Comparison of ENCODE assay signal across 8 cellular contexts in genomic region chr17:58329035-58329807, GRCh38. TPM values are rescaled to one million over a fixed set of nuclear protein-coding genes. Genes with fewer than 3 reads are reported as not detected.
DNase-seq lines count a peak whose midpoint lies in the region; ATAC-seq and TF ChIP-seq lines count a peak whose summit lies in the region.

No MANE protein-coding gene starts in this region.

- ATAC-seq in HG03342 (IDR thresholded peaks at IDR 0.05; ENCODE audit: unreplicated experiment), result peak; percentile 48
- peak; percentile 53 for ATAC-seq in T-helper 17 cell
- ATAC-seq in mucosa of descending colon, result peak; percentile 10

- no peaks in the 10 kb centered on the region for H3K27me3 Mint-ChIP-seq in T-helper 17 cell
- no peaks in the 10 kb centered on the region for H3K27me3 Mint-ChIP-seq in stimulated activated naive CD8-positive, alpha-beta T cell treated with anti-CD3 and anti-CD28 coated beads, Interleukin-15, Interleukin-2, amounts not matched to agents 100 ng/mL and 50 ng/mL, for 24 hours

- peaks cover 27% of the 10 kb centered on the region for H3K36me3 Mint-ChIP-seq in T-helper 17 cell (ENCODE audit: low read depth)
- H3K36me3 Mint-ChIP-seq in stimulated activated naive CD8-positive, alpha-beta T cell treated with anti-CD3 and anti-CD28 coated beads, Interleukin-15, Interleukin-2, amounts not matched to agents 100 ng/mL and 50 ng/mL, for 24 hours (ENCODE audit: low read depth), result peaks cover 36% of the 10 kb centered on the region

- peak; percentile 18 to 20 for TF ChIP-seq CTCF in mammary epithelial cell (conservative IDR thresholded peaks at IDR 0.05 in 1 of 2, IDR thresholded peaks at IDR 0.05 in 1 of 2; ENCODE audit: extremely low read depth in 1 of 2, insufficient read depth in 1 of 2, low read depth in 1 of 2, low read length in 2 of 2)
- TF ChIP-seq CTCF in mucosa of descending colon (IDR thresholded peaks at IDR 0.05), result peak; percentile 14

- no TSS peak for BruUV-seq in mammary epithelial cell (replicated peaks; lab: Mats Ljungman, UMichigan)

- H4K20me1 ChIP-seq in mammary epithelial cell (ENCODE audit: insufficient read depth, low read length), result no peaks in the 10 kb centered on the region

- H3K79me2 ChIP-seq in mammary epithelial cell (ENCODE audit: insufficient read depth, low read length), result no peaks in the 10 kb centered on the region

- no peak overlapping the region for H3K27ac ChIP-seq in mammary epithelial cell (ENCODE audit: insufficient read depth, low read depth, low read length)

- H3K4me1 ChIP-seq in mammary epithelial cell (ENCODE audit: insufficient read depth, low read length), result peaks cover 7% of the 10 kb centered on the region
- peaks cover 6% of the 10 kb centered on the region for H3K4me1 ChIP-seq in mucosa of descending colon (ENCODE audit: low read depth)

- no peak overlapping the region for H3K4me3 ChIP-seq in mammary epithelial cell (replicated peaks in 1 of 3; ENCODE audit: insufficient read depth in 1 of 3, low read depth in 2 of 3, low read length in 3 of 3)
- no peak overlapping the region for H3K4me3 ChIP-seq in mucosa of descending colon

- 64% methylated on average over 12 of the region's 16 CpGs for WGBS in mammary epithelial cell (ENCODE audit: low coverage, missing lambda C conversion rate)

- no peak overlapping the region for H3K4me2 ChIP-seq in mammary epithelial cell (ENCODE audit: insufficient read depth, low read depth, low read length)

- DNase-seq in Ammon's horn (ENCODE audit: low spot score) (peak; percentile 63), GM19240 (ENCODE audit: insufficient read length, low spot score) (peak; percentile 70), T-helper 17 cell (peak; percentile 44 to 55 (median 50)), mammary epithelial cell (no peak), mucosa of descending colon (peak; percentile 44 to 78 (median 49)), NCI-H2196 (lab: John Stamatoyannopoulos, UW; ENCODE audit: unreplicated experiment) (no peak)

- dilution Hi-C loops in mammary epithelial cell (cut with HindIII; ENCODE audit: low sequenced_read_pairs), result loop anchor here (5.0 kb wide), 1 partner anchor 47 kb away; the partner anchor contains the start of gene MPO

- no peaks in the 10 kb centered on the region for H3K9me3 Mint-ChIP-seq in stimulated activated naive CD8-positive, alpha-beta T cell treated with anti-CD3 and anti-CD28 coated beads, Interleukin-15, Interleukin-2, amounts not matched to agents 100 ng/mL and 50 ng/mL, for 24 hours

- peak overlapping the region; percentile 100 for H3K4me3 Mint-ChIP-seq in T-helper 17 cell
- H3K4me3 Mint-ChIP-seq in stimulated activated naive CD8-positive, alpha-beta T cell treated with anti-CD3 and anti-CD28 coated beads, Interleukin-15, Interleukin-2, amounts not matched to agents 100 ng/mL and 50 ng/mL, for 24 hours, result peak overlapping the region; percentile 92

- CTCF ChIA-PET in mammary epithelial cell (lab: Charles Lee; ENCODE audit: low non-redundant PET), result no interaction called here

- H3K4me1 Mint-ChIP-seq in T-helper 17 cell, result peaks cover 62% of the 10 kb centered on the region
- peaks cover 77% of the 10 kb centered on the region for H3K4me1 Mint-ChIP-seq in stimulated activated naive CD8-positive, alpha-beta T cell treated with anti-CD3 and anti-CD28 coated beads, Interleukin-15, Interleukin-2, amounts not matched to agents 100 ng/mL and 50 ng/mL, for 24 hours (ENCODE audit: low read depth)

- H3K27me3 ChIP-seq in mammary epithelial cell (ENCODE audit: insufficient read depth, low read length), result peaks cover 13% of the 10 kb centered on the region

- H3K27ac Mint-ChIP-seq in T-helper 17 cell, result peak overlapping the region; percentile 100
- peak overlapping the region; percentile 95 for H3K27ac Mint-ChIP-seq in stimulated activated naive CD8-positive, alpha-beta T cell treated with anti-CD3 and anti-CD28 coated beads, Interleukin-15, Interleukin-2, amounts not matched to agents 100 ng/mL and 50 ng/mL, for 24 hours

- no peak overlapping the region for H2AFZ ChIP-seq in mammary epithelial cell (ENCODE audit: low read depth, low read length)

- H3K9me3 ChIP-seq in T-helper 17 cell (ENCODE audit: control insufficient read depth, low read length, poor library complexity, severe bottlenecking), result no peaks in the 10 kb centered on the region
- H3K9me3 ChIP-seq in mammary epithelial cell (replicated peaks; ENCODE audit: insufficient read depth, low read length), result no peaks in the 10 kb centered on the region
- H3K9me3 ChIP-seq in mucosa of descending colon, result no peaks in the 10 kb centered on the region

- in situ Hi-C loops in mammary epithelial cell (cut with MboI; ENCODE audit: low sequenced_read_pairs in 2 of 2), result no loop called here

- no peak overlapping the region for H3K9ac ChIP-seq in mammary epithelial cell (ENCODE audit: insufficient read depth, low read length)

- H3K36me3 ChIP-seq in mammary epithelial cell (ENCODE audit: insufficient read depth, low read length) (no peaks in the 10 kb centered on the region), mucosa of descending colon (ENCODE audit: low read depth) (no peaks in the 10 kb centered on the region)

- intact Hi-C loops in mammary epithelial cell (cut with micrococcal nuclease), result no loop called here
- intact Hi-C loops in mucosa of descending colon (cut with DNase I, micrococcal nuclease), result no loop called here

RNA-seq across cellular contexts. Expression of gene TSPOAP1, which starts 0.6 kb away (rescaled TPM):
- total RNA-seq in T-helper 17 cell (10 to 100 TPM; 30.5 to 32.8 TPM), mammary epithelial cell (under 1 TPM; 0.05 to 0.17 TPM), mucosa of descending colon (10 to 100 TPM in 1 of 3 donors, 1 to 10 TPM in 2; 5.3 to 27.7 (median 8.3) TPM)
- not detected for polyA plus RNA-seq in mammary epithelial cell
- polyA minus RNA-seq in mammary epithelial cell, result not detected

RNA-seq across cellular contexts. Expression of gene SUPT4H1, which starts 22.8 kb away (rescaled TPM):
- total RNA-seq in T-helper 17 cell (10 to 100 TPM; 41.3 to 50.6 TPM), mammary epithelial cell (10 to 100 TPM; 32.3 to 55.3 TPM), mucosa of descending colon (10 to 100 TPM; 57.9 to 79.5 (median 68.9) TPM)
- polyA plus RNA-seq in mammary epithelial cell, result 94.7 TPM
- polyA minus RNA-seq in mammary epithelial cell, result 126 TPM

RNA-seq across cellular contexts. Expression of gene MPO, which starts 48.5 kb away (rescaled TPM):
- total RNA-seq in T-helper 17 cell (under 1 TPM in 1 of 2 donors, not detected in 1; 0.07 TPM), mammary epithelial cell (not detected), mucosa of descending colon (under 1 TPM in 1 of 3 donors, not detected in 2; 0.19 TPM)
- polyA plus RNA-seq in mammary epithelial cell, result not detected
- not detected for polyA minus RNA-seq in mammary epithelial cell

Comparison
In these comparisons a context has a peak if more than half of its experiments do, and no peak if none do; other contexts are left out.
1. DNase-seq: peak in Ammon's horn (single experiment), GM19240 (single experiment), T-helper 17 cell (3 of 3) and mucosa of descending colon (3 of 3); none in mammary epithelial cell (single experiment) and NCI-H2196 (single experiment).
2. RNA of gene TSPOAP1, which starts 0.6 kb away (total RNA-seq): 30.5 to 32.8 TPM in T-helper 17 cell and 5.3 to 27.7 TPM in mucosa of descending colon; 0.05 to 0.17 TPM in mammary epithelial cell; every median in the first group is over 4 times any median in the second.
3. Peak in every context shown above with its lines, with median percentiles within 50 percentile points of each other: ATAC-seq.